ENCODE assay signal across 1 cellular context in genomic region chr13:42894765-42895181, GRCh38.
TF ChIP-seq lines count a peak whose summit lies in the region.

No MANE protein-coding gene starts in this region.

TF ChIP-seq in WTC11, 78 proteins besides CTCF, POLR2A, EP300 and RAD21 (continued from another document):
- TF ChIP-seq GRHL2 (CRISPR knock-in tag; IDR thresholded peaks at IDR 0.05; ENCODE audit: insufficient replicate concordance, severe bottlenecking), result no peak
- no peak for TF ChIP-seq TEAD1 (CRISPR knock-in tag; IDR thresholded peaks at IDR 0.05)
